26 cellular contexts compared by ENCODE assay signal in genomic region chr2:31020713-31021112, GRCh38.
"Had no signal": no experiment of that assay in that cellular context is flagged by ENCODE, and none has a peak within 500 bp of the region (broad histone marks: within the 10 kb centered on the region; RNA-seq: fewer than 3 reads in every experiment).

No MANE protein-coding gene starts in this region.

- ATAC-seq: natural killer cell; right cardiac atrium; sciatic nerve; stimulated activated effector memory CD8-positive, alpha-beta T cell treated with anti-CD3 and anti-CD28 coated beads, Interleukin-12 subunit alpha, Interleukin-12 subunit beta, amount 100 ng/mL, for 72 hours; upper lobe of right lung had no signal

- H3K36me3 ChIP-seq: left ventricle myocardium inferior, neural progenitor cell, neutrophil, ovary, spleen, suprapubic skin, thoracic aorta, tibial artery, upper lobe of right lung had no signal

- H3K27me3 ChIP-seq: neural progenitor cell, neutrophil, ovary, spleen, suprapubic skin, tibial artery, upper lobe of right lung had no signal

- H3K4me1 Mint-ChIP-seq: mesothelial cell of epicardium; natural killer cell; nephron progenitor cell; stimulated activated effector memory CD8-positive, alpha-beta T cell treated with anti-CD3 and anti-CD28 coated beads, Interleukin-12 subunit alpha, Interleukin-12 subunit beta, amount 100 ng/mL, for 72 hours had no signal

- H3K4me1 ChIP-seq: left ventricle myocardium inferior, spleen, suprapubic skin, tibial artery, upper lobe of right lung had no signal

- H3K27ac Mint-ChIP-seq: mesothelial cell of epicardium; naive B cell; natural killer cell; nephron progenitor cell; neural progenitor cell; progenitor cell of endocrine pancreas; stimulated activated effector memory CD8-positive, alpha-beta T cell treated with anti-CD3 and anti-CD28 coated beads, Interleukin-12 subunit alpha, Interleukin-12 subunit beta, amount 100 ng/mL, for 72 hours; stimulated activated naive CD8-positive, alpha-beta T cell treated with anti-CD3 and anti-CD28 coated beads, Interleukin-15, Interleukin-2, amounts not matched to agents 100 ng/mL and 50 ng/mL, for 24 hours had no signal

- H3K27ac ChIP-seq: left ventricle myocardium inferior, neural progenitor cell, neutrophil, ovary, spleen, suprapubic skin, thoracic aorta, tibial artery, upper lobe of right lung had no signal

- H3K4me3 ChIP-seq: left ventricle myocardium inferior, lung, neural progenitor cell, ovary, spleen, suprapubic skin, thoracic aorta, tibial artery, upper lobe of right lung had no signal

- H3K9me3 Mint-ChIP-seq: mesothelial cell of epicardium; natural killer cell; nephron progenitor cell; neural progenitor cell; stimulated activated effector memory CD8-positive, alpha-beta T cell treated with anti-CD3 and anti-CD28 coated beads, Interleukin-12 subunit alpha, Interleukin-12 subunit beta, amount 100 ng/mL, for 72 hours; stimulated activated naive CD8-positive, alpha-beta T cell treated with anti-CD3 and anti-CD28 coated beads, Interleukin-15, Interleukin-2, amounts not matched to agents 100 ng/mL and 50 ng/mL, for 24 hours had no signal

- H3K27me3 Mint-ChIP-seq: naive B cell; stimulated activated naive CD8-positive, alpha-beta T cell treated with anti-CD3 and anti-CD28 coated beads, Interleukin-15, Interleukin-2, amounts not matched to agents 100 ng/mL and 50 ng/mL, for 24 hours had no signal

- H3K4me3 Mint-ChIP-seq: mesothelial cell of epicardium; naive B cell; natural killer cell; nephron progenitor cell; neural progenitor cell; stimulated activated effector memory CD8-positive, alpha-beta T cell treated with anti-CD3 and anti-CD28 coated beads, Interleukin-12 subunit alpha, Interleukin-12 subunit beta, amount 100 ng/mL, for 72 hours; stimulated activated naive CD8-positive, alpha-beta T cell treated with anti-CD3 and anti-CD28 coated beads, Interleukin-15, Interleukin-2, amounts not matched to agents 100 ng/mL and 50 ng/mL, for 24 hours had no signal

- DNase-seq: hippocampal formation; kidney; left ventricle myocardium inferior; mesendoderm; naive B cell; natural killer cell; nephron progenitor cell; ovary; right cardiac atrium; small intestine; spleen; stimulated activated CD4-positive, alpha-beta T cell treated with anti-CD3 and anti-CD28 coated beads, Interleukin-4, amount 100 ng/mL, for 24 hours; stimulated activated naive CD4-positive, alpha-beta T cell; tibial artery; trophoblast cell; upper lobe of right lung had no signal

- H3K9me3 ChIP-seq: left ventricle myocardium inferior, neutrophil, ovary, spleen, suprapubic skin, thoracic aorta, tibial artery, upper lobe of right lung had no signal

- H3K36me3 Mint-ChIP-seq: mesothelial cell of epicardium; naive B cell; natural killer cell; neural progenitor cell; stimulated activated effector memory CD8-positive, alpha-beta T cell treated with anti-CD3 and anti-CD28 coated beads, Interleukin-12 subunit alpha, Interleukin-12 subunit beta, amount 100 ng/mL, for 72 hours had no signal
